In the genomic region with DNA sequence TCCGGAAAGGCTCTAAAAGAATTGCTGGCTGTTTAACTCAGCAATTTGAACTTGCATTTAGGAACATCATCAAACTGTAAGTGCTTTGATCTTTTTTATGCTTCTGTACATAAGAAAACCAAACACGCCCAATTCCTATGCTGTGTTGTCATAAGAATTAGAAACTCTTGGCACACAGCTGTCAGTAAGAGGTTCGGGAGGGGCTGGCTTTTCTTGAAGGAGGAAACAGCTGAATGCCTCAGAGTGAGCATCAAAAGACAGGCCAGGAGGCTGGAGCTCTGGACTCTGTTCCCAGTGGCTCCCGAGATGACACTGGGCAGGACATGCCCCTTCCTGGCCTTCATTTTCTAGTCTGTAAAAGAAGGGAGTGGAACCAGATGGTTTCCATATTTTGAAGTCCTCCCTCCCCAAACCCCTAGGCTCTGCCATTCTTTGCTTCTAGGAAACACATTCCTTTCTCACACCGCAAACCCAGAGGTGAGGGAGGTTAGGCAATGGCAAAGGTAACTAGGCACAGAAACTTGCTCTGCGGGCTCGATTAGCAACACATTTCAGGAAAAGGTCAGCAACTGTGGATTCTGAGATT, we compare ENCODE assay signal across 1 cellular context.
TF ChIP-seq lines count a peak whose summit lies in the region.

No MANE protein-coding gene starts in this region.

TF ChIP-seq in HepG2, 621 proteins besides CTCF, POLR2A, EP300 and RAD21 (continued from another document and continues in another):
- TF ChIP-seq, protein P1, sequence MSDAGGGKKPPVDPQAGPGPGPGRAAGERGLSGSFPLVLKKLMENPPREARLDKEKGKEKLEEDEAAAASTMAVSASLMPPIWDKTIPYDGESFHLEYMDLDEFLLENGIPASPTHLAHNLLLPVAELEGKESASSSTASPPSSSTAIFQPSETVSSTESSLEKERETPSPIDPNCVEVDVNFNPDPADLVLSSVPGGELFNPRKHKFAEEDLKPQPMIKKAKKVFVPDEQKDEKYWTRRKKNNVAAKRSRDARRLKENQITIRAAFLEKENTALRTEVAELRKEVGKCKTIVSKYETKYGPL (CRISPR knock-in tag; IDR thresholded peaks at IDR 0.05): no peak
- TF ChIP-seq ZNF883 (CRISPR knock-in tag; IDR thresholded peaks at IDR 0.05; ENCODE audit: not compliant biosample characterization): no peak
- no peak for TF ChIP-seq RELA (CRISPR knock-in tag; IDR thresholded peaks at IDR 0.05)
- no peak for TF ChIP-seq ZNF326 (CRISPR knock-in tag; IDR thresholded peaks at IDR 0.05; ENCODE audit: borderline replicate concordance)
- TF ChIP-seq ZNF432 (CRISPR knock-in tag; IDR thresholded peaks at IDR 0.05; ENCODE audit: borderline replicate concordance): no peak
- TF ChIP-seq SKI (IDR thresholded peaks at IDR 0.05; ENCODE audit: partially characterized antibody): no peak
- no peak for TF ChIP-seq RFXAP (CRISPR knock-in tag; IDR thresholded peaks at IDR 0.05; ENCODE audit: borderline replicate concordance)
- TF ChIP-seq, protein P2, sequence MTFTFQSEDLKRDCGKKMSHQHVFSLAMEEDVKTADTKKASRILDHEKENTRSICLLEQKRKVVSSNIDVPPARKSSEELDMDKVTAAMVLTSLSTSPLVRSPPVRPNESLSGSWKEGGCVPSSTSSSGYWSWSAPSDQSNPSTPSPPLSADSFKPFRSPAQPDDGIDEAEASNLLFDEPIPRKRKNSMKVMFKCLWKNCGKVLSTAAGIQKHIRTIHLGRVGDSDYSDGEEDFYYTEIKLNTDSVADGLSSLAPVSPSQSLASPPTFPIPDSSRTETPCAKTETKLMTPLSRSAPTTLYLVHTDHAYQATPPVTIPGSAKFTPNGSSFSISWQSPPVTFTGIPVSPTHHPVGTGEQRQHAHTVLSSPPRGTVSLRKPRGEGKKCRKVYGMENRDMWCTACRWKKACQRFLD (CRISPR knock-in tag; IDR thresholded peaks at IDR 0.05; ENCODE audit: borderline replicate concordance): no peak
- no peak for TF ChIP-seq JUND (CRISPR knock-in tag; IDR thresholded peaks at IDR 0.05)
- 0 out of 2 replicates have a peak, but pooled peaks have one; percentile 40 for TF ChIP-seq GTF3A (CRISPR knock-in tag; conservative IDR thresholded peaks at IDR 0.05)
- TF ChIP-seq ESRRA (CRISPR knock-in tag; IDR thresholded peaks at IDR 0.05; ENCODE audit: low read depth): no peak
- TF ChIP-seq ZNF264 (CRISPR knock-in tag; IDR thresholded peaks at IDR 0.05): no peak
- TF ChIP-seq HNF4G (IDR thresholded peaks at IDR 0.05; ENCODE audit: borderline replicate concordance, low read depth, low read length): peak; percentile 9; the same call in 1 of the 2 replicates
- TF ChIP-seq HNF4G (CRISPR knock-in tag; IDR thresholded peaks at IDR 0.05; ENCODE audit: borderline replicate concordance, low read depth): no peak
- no peak for TF ChIP-seq ZNF232 (CRISPR knock-in tag; IDR thresholded peaks at IDR 0.05; ENCODE audit: borderline replicate concordance)
- TF ChIP-seq NCOA5 (CRISPR knock-in tag; IDR thresholded peaks at IDR 0.05): no peak
- no peak for TF ChIP-seq IKZF1 (IDR thresholded peaks at IDR 0.05)
- no peak for TF ChIP-seq HDAC1 (CRISPR knock-in tag; IDR thresholded peaks at IDR 0.05)
- TF ChIP-seq ZNF382 (CRISPR knock-in tag; IDR thresholded peaks at IDR 0.05; ENCODE audit: borderline replicate concordance): no peak
- TF ChIP-seq ZNF644 (CRISPR knock-in tag; IDR thresholded peaks at IDR 0.05; ENCODE audit: low read depth): no peak
- TF ChIP-seq ZNF713 (CRISPR knock-in tag; IDR thresholded peaks at IDR 0.05): no peak
- TF ChIP-seq CBX1 (IDR thresholded peaks at IDR 0.05; ENCODE audit: low read depth): no peak
- TF ChIP-seq SOX5 (CRISPR knock-in tag; IDR thresholded peaks at IDR 0.05; ENCODE audit: borderline replicate concordance): no peak
- TF ChIP-seq, protein P3, sequence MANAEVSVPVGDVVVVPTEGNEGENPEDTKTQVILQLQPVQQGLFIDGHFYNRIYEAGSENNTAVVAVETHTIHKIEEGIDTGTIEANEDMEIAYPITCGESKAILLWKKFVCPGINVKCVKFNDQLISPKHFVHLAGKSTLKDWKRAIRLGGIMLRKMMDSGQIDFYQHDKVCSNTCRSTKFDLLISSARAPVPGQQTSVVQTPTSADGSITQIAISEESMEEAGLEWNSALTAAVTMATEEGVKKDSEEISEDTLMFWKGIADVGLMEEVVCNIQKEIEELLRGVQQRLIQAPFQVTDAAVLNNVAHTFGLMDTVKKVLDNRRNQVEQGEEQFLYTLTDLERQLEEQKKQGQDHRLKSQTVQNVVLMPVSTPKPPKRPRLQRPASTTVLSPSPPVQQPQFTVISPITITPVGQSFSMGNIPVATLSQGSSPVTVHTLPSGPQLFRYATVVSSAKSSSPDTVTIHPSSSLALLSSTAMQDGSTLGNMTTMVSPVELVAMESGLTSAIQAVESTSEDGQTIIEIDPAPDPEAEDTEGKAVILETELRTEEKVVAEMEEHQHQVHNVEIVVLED (CRISPR knock-in tag; IDR thresholded peaks at IDR 0.05; ENCODE audit: borderline replicate concordance): no peak
- TF ChIP-seq FOXA1 (IDR thresholded peaks at IDR 0.05): no peak
- TF ChIP-seq FOXA1 (CRISPR knock-in tag; IDR thresholded peaks at IDR 0.05): peak; percentile 63
- TF ChIP-seq SRSF9 (IDR thresholded peaks at IDR 0.05; ENCODE audit: borderline replicate concordance, insufficient read depth, low read depth, low read length, poor library complexity, severe bottlenecking): no peak
- TF ChIP-seq, protein P4, sequence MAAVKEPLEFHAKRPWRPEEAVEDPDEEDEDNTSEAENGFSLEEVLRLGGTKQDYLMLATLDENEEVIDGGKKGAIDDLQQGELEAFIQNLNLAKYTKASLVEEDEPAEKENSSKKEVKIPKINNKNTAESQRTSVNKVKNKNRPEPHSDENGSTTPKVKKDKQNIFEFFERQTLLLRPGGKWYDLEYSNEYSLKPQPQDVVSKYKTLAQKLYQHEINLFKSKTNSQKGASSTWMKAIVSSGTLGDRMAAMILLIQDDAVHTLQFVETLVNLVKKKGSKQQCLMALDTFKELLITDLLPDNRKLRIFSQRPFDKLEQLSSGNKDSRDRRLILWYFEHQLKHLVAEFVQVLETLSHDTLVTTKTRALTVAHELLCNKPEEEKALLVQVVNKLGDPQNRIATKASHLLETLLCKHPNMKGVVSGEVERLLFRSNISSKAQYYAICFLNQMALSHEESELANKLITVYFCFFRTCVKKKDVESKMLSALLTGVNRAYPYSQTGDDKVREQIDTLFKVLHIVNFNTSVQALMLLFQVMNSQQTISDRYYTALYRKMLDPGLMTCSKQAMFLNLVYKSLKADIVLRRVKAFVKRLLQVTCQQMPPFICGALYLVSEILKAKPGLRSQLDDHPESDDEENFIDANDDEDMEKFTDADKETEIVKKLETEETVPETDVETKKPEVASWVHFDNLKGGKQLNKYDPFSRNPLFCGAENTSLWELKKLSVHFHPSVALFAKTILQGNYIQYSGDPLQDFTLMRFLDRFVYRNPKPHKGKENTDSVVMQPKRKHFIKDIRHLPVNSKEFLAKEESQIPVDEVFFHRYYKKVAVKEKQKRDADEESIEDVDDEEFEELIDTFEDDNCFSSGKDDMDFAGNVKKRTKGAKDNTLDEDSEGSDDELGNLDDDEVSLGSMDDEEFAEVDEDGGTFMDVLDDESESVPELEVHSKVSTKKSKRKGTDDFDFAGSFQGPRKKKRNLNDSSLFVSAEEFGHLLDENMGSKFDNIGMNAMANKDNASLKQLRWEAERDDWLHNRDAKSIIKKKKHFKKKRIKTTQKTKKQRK (IDR thresholded peaks at IDR 0.05; ENCODE audit: low read length): no peak
- TF ChIP-seq HNRNPK (IDR thresholded peaks at IDR 0.05; ENCODE audit: low read depth, low read length, poor library complexity, severe bottlenecking): no peak
- no peak for TF ChIP-seq EHMT2 (IDR thresholded peaks at IDR 0.05; ENCODE audit: borderline replicate concordance, low read depth, low read length)
- no peak for TF ChIP-seq SOX13 (IDR thresholded peaks at IDR 0.05)
- no peak; a peak in 1 of 4 replicates for TF ChIP-seq SOX13 (CRISPR knock-in tag; conservative IDR thresholded peaks at IDR 0.05 in 1 of 2, IDR thresholded peaks at IDR 0.05 in 1 of 2)
- TF ChIP-seq, protein P5, sequence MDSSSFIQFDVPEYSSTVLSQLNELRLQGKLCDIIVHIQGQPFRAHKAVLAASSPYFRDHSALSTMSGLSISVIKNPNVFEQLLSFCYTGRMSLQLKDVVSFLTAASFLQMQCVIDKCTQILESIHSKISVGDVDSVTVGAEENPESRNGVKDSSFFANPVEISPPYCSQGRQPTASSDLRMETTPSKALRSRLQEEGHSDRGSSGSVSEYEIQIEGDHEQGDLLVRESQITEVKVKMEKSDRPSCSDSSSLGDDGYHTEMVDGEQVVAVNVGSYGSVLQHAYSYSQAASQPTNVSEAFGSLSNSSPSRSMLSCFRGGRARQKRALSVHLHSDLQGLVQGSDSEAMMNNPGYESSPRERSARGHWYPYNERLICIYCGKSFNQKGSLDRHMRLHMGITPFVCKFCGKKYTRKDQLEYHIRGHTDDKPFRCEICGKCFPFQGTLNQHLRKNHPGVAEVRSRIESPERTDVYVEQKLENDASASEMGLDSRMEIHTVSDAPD (CRISPR knock-in tag; IDR thresholded peaks at IDR 0.05): no peak
- no peak for TF ChIP-seq ZNF678 (CRISPR knock-in tag; IDR thresholded peaks at IDR 0.05)
- TF ChIP-seq PHF20 (CRISPR knock-in tag; IDR thresholded peaks at IDR 0.05): no peak
- no peak for TF ChIP-seq PLRG1 (conservative IDR thresholded peaks at IDR 0.05)
- no peak for TF ChIP-seq ZNF543 (CRISPR knock-in tag; IDR thresholded peaks at IDR 0.05)
- TF ChIP-seq U2AF2 (IDR thresholded peaks at IDR 0.05; ENCODE audit: low read depth, low read length): no peak
- TF ChIP-seq, protein P6, sequence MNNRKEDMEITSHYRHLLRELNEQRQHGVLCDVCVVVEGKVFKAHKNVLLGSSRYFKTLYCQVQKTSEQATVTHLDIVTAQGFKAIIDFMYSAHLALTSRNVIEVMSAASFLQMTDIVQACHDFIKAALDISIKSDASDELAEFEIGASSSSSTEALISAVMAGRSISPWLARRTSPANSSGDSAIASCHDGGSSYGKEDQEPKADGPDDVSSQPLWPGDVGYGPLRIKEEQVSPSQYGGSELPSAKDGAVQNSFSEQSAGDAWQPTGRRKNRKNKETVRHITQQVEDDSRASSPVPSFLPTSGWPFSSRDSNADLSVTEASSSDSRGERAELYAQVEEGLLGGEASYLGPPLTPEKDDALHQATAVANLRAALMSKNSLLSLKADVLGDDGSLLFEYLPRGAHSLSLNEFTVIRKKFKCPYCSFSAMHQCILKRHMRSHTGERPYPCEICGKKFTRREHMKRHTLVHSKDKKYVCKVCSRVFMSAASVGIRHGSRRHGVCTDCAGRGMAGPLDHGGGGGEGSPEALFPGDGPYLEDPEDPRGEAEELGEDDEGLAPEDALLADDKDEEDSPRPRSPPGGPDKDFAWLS (CRISPR knock-in tag; IDR thresholded peaks at IDR 0.05; ENCODE audit: borderline replicate concordance): no peak
- TF ChIP-seq CEBPG (CRISPR knock-in tag; IDR thresholded peaks at IDR 0.05): peak; percentile 48; the same call in 1 of the 2 replicates
- no peak for TF ChIP-seq PAX8 (CRISPR knock-in tag; IDR thresholded peaks at IDR 0.05; ENCODE audit: borderline replicate concordance)
- TF ChIP-seq CC2D1A (CRISPR knock-in tag; IDR thresholded peaks at IDR 0.05): no peak
- TF ChIP-seq, protein P7, sequence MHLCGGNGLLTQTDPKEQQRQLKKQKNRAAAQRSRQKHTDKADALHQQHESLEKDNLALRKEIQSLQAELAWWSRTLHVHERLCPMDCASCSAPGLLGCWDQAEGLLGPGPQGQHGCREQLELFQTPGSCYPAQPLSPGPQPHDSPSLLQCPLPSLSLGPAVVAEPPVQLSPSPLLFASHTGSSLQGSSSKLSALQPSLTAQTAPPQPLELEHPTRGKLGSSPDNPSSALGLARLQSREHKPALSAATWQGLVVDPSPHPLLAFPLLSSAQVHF (CRISPR knock-in tag; IDR thresholded peaks at IDR 0.05): no peak
- TF ChIP-seq ZNF484 (CRISPR knock-in tag; IDR thresholded peaks at IDR 0.05; ENCODE audit: borderline replicate concordance, low read depth): no peak
- no peak for TF ChIP-seq SMYD3 (CRISPR knock-in tag; IDR thresholded peaks at IDR 0.05)
- TF ChIP-seq, protein P8, sequence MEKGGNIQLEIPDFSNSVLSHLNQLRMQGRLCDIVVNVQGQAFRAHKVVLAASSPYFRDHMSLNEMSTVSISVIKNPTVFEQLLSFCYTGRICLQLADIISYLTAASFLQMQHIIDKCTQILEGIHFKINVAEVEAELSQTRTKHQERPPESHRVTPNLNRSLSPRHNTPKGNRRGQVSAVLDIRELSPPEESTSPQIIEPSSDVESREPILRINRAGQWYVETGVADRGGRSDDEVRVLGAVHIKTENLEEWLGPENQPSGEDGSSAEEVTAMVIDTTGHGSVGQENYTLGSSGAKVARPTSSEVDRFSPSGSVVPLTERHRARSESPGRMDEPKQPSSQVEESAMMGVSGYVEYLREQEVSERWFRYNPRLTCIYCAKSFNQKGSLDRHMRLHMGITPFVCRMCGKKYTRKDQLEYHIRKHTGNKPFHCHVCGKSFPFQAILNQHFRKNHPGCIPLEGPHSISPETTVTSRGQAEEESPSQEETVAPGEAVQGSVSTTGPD (CRISPR knock-in tag; IDR thresholded peaks at IDR 0.05): no peak
- no peak for TF ChIP-seq ZSCAN31 (CRISPR knock-in tag; IDR thresholded peaks at IDR 0.05; ENCODE audit: low read depth)
- TF ChIP-seq ZNF30 (CRISPR knock-in tag; IDR thresholded peaks at IDR 0.05): no peak
- TF ChIP-seq ZFP1 (CRISPR knock-in tag; IDR thresholded peaks at IDR 0.05): no peak
- TF ChIP-seq ZNF451 (CRISPR knock-in tag; IDR thresholded peaks at IDR 0.05): no peak
- TF ChIP-seq, protein P9, sequence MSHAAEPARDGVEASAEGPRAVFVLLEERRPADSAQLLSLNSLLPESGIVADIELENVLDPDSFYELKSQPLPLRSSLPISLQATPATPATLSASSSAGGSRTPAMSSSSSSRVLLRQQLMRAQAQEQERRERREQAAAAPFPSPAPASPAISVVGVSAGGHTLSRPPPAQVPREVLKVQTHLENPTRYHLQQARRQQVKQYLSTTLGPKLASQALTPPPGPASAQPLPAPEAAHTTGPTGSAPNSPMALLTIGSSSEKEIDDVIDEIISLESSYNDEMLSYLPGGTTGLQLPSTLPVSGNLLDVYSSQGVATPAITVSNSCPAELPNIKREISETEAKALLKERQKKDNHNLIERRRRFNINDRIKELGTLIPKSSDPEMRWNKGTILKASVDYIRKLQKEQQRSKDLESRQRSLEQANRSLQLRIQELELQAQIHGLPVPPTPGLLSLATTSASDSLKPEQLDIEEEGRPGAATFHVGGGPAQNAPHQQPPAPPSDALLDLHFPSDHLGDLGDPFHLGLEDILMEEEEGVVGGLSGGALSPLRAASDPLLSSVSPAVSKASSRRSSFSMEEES (CRISPR knock-in tag; IDR thresholded peaks at IDR 0.05): no peak
- TF ChIP-seq ZNF230 (CRISPR knock-in tag; IDR thresholded peaks at IDR 0.05): 0 out of 2 replicates have a peak, but pooled peaks have one; percentile 14
